In the genomic region with DNA sequence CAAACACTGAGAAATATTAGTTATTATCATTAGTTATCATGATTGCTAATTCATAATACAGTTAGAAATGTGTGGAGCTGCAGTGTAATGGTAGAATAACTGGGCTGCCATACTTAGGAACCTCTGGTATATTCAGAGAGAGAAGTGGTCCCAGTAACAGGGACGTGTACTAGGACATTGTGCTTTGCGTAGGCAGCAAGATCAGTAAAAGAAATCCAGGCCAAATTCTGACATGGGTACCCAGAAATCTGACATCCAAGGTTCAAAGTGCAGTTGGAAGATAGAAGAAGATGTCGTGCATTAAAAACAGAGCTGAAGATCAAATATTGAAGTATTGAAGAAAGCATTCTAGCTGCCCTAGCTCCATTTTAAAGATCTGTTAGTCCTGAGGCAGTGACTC, we compare ENCODE assay signal across 1 cellular context.
TF ChIP-seq lines count a peak whose summit lies in the region.

No MANE protein-coding gene starts in this region.

TF ChIP-seq in HepG2, 621 proteins besides CTCF, POLR2A, EP300 and RAD21:
- TF ChIP-seq RNF2 (conservative IDR thresholded peaks at IDR 0.05; ENCODE audit: low read depth) (no peak), ZSCAN31 (CRISPR knock-in tag; IDR thresholded peaks at IDR 0.05; ENCODE audit: low read depth) (no peak), ZNF350 (CRISPR knock-in tag; IDR thresholded peaks at IDR 0.05; ENCODE audit: borderline replicate concordance, low read depth) (no peak), ZNF335 (CRISPR knock-in tag; IDR thresholded peaks at IDR 0.05) (no peak), JDP2 (CRISPR knock-in tag; IDR thresholded peaks at IDR 0.05; ENCODE audit: borderline replicate concordance) (no peak), NFIC (IDR thresholded peaks at IDR 0.05; ENCODE audit: low read length) (no peak), ZNF180 (CRISPR knock-in tag; IDR thresholded peaks at IDR 0.05; ENCODE audit: borderline replicate concordance, low read depth) (no peak), ZNF572 (CRISPR knock-in tag; IDR thresholded peaks at IDR 0.05) (no peak), CREB1 (IDR thresholded peaks at IDR 0.05) (no peak), CREB1 (CRISPR knock-in tag; IDR thresholded peaks at IDR 0.05) (no peak)
- TF ChIP-seq, protein P1, sequence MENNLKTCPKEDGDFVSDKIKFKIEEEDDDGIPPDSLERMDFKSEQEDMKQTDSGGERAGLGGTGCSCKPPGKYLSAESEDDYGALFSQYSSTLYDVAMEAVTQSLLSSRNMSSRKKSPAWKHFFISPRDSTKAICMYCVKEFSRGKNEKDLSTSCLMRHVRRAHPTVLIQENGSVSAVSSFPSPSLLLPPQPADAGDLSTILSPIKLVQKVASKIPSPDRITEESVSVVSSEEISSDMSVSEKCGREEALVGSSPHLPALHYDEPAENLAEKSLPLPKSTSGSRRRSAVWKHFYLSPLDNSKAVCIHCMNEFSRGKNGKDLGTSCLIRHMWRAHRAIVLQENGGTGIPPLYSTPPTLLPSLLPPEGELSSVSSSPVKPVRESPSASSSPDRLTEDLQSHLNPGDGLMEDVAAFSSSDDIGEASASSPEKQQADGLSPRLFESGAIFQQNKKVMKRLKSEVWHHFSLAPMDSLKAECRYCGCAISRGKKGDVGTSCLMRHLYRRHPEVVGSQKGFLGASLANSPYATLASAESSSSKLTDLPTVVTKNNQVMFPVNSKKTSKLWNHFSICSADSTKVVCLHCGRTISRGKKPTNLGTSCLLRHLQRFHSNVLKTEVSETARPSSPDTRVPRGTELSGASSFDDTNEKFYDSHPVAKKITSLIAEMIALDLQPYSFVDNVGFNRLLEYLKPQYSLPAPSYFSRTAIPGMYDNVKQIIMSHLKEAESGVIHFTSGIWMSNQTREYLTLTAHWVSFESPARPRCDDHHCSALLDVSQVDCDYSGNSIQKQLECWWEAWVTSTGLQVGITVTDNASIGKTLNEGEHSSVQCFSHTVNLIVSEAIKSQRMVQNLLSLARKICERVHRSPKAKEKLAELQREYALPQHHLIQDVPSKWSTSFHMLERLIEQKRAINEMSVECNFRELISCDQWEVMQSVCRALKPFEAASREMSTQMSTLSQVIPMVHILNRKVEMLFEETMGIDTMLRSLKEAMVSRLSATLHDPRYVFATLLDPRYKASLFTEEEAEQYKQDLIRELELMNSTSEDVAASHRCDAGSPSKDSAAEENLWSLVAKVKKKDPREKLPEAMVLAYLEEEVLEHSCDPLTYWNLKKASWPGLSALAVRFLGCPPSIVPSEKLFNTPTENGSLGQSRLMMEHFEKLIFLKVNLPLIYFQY (CRISPR knock-in tag; IDR thresholded peaks at IDR 0.05; ENCODE audit: borderline replicate concordance): no peak
- TF ChIP-seq, protein P2, sequence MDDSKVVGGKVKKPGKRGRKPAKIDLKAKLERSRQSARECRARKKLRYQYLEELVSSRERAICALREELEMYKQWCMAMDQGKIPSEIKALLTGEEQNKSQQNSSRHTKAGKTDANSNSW (CRISPR knock-in tag; IDR thresholded peaks at IDR 0.05; ENCODE audit: borderline replicate concordance): no peak
- TF ChIP-seq, protein P3, sequence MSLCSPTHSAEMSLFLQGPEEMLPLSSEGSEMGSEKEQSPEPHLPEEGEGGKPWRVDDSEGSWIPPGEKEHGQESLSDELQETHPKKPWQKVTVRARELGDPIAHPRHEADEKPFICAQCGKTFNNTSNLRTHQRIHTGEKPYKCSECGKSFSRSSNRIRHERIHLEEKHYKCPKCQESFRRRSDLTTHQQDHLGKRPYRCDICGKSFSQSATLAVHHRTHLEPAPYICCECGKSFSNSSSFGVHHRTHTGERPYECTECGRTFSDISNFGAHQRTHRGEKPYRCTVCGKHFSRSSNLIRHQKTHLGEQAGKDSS (CRISPR knock-in tag; IDR thresholded peaks at IDR 0.05; ENCODE audit: borderline replicate concordance, low read depth): no peak
- TF ChIP-seq, protein P4, sequence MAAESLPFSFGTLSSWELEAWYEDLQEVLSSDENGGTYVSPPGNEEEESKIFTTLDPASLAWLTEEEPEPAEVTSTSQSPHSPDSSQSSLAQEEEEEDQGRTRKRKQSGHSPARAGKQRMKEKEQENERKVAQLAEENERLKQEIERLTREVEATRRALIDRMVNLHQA (CRISPR knock-in tag; IDR thresholded peaks at IDR 0.05): no peak
- TF ChIP-seq, protein P5, sequence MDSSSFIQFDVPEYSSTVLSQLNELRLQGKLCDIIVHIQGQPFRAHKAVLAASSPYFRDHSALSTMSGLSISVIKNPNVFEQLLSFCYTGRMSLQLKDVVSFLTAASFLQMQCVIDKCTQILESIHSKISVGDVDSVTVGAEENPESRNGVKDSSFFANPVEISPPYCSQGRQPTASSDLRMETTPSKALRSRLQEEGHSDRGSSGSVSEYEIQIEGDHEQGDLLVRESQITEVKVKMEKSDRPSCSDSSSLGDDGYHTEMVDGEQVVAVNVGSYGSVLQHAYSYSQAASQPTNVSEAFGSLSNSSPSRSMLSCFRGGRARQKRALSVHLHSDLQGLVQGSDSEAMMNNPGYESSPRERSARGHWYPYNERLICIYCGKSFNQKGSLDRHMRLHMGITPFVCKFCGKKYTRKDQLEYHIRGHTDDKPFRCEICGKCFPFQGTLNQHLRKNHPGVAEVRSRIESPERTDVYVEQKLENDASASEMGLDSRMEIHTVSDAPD (CRISPR knock-in tag; IDR thresholded peaks at IDR 0.05): no peak
- TF ChIP-seq, protein P6, sequence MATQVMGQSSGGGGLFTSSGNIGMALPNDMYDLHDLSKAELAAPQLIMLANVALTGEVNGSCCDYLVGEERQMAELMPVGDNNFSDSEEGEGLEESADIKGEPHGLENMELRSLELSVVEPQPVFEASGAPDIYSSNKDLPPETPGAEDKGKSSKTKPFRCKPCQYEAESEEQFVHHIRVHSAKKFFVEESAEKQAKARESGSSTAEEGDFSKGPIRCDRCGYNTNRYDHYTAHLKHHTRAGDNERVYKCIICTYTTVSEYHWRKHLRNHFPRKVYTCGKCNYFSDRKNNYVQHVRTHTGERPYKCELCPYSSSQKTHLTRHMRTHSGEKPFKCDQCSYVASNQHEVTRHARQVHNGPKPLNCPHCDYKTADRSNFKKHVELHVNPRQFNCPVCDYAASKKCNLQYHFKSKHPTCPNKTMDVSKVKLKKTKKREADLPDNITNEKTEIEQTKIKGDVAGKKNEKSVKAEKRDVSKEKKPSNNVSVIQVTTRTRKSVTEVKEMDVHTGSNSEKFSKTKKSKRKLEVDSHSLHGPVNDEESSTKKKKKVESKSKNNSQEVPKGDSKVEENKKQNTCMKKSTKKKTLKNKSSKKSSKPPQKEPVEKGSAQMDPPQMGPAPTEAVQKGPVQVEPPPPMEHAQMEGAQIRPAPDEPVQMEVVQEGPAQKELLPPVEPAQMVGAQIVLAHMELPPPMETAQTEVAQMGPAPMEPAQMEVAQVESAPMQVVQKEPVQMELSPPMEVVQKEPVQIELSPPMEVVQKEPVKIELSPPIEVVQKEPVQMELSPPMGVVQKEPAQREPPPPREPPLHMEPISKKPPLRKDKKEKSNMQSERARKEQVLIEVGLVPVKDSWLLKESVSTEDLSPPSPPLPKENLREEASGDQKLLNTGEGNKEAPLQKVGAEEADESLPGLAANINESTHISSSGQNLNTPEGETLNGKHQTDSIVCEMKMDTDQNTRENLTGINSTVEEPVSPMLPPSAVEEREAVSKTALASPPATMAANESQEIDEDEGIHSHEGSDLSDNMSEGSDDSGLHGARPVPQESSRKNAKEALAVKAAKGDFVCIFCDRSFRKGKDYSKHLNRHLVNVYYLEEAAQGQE (IDR thresholded peaks at IDR 0.05; ENCODE audit: borderline replicate concordance in 1 of 2, low read depth in 1 of 2, low read length in 2 of 2): no peak
TF ChIP-seq in HepG2: peak in this region for 0.
